In the genomic region with DNA sequence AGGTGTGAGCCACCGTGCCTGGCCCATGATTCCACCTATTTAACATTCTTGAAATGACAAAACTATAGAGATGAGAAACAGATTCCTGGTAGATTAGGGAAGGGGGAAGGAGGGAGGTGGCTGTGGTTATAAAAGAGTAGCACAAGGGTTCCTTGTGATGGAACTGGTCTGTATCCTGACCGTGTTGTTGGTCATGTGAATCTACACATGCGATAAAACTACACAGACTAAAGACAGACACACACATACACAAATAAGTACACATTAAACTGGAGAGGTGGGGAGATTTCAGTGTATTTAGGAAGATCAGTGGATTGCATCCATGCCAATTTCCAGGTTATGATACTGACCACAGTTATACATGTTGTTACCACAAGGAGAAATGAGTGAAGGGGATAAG, we compare ENCODE assay signal across 28 cellular contexts.
"Had no signal": no experiment of that assay in that cellular context is flagged by ENCODE, and none has a peak within 500 bp of the region (broad histone marks: within the 10 kb centered on the region; RNA-seq: fewer than 3 reads in every experiment).

No MANE protein-coding gene starts in this region.

- H3K36me3 Mint-ChIP-seq: stimulated activated effector memory CD8-positive, alpha-beta T cell treated with anti-CD3 and anti-CD28 coated beads, Interleukin-12 subunit alpha, Interleukin-12 subunit beta, amount 100 ng/mL, for 72 hours had no signal

- DNase-seq: stimulated activated CD4-positive, alpha-beta T cell treated with anti-CD3 and anti-CD28 coated beads, Interleukin-2, amount 100 ng/mL, for 48 hours; stimulated activated CD4-positive, alpha-beta T cell treated with anti-CD3 and anti-CD28 coated beads, Interleukin-4, amount 100 ng/mL, for 1 hour; stimulated activated CD4-positive, alpha-beta T cell treated with anti-CD3 and anti-CD28 coated beads, Interleukin-4, amount 100 ng/mL, for 24 hours; stimulated activated CD4-positive, alpha-beta T cell treated with anti-CD3 and anti-CD28 coated beads, Interleukin-4, amount 100 ng/mL, for 4 hours; stimulated activated CD8-positive, alpha-beta memory T cell treated with anti-CD3 and anti-CD28 coated beads, Interleukin-4, amount 100 ng/mL, for 48 hours; stimulated activated naive B cell treated with anti-CD40 and anti-IgM and Interleukin-4, amounts not matched to agents 10 μg/mL and 1 μg/mL and 100 μg/mL, for 72 hours; stimulated activated naive CD4-positive, alpha-beta T cell; stimulated activated naive CD4-positive, alpha-beta T cell treated with Interleukin-2 at 50 U/mL for 16 hours; stimulated activated naive CD8-positive, alpha-beta T cell treated with anti-CD3 and anti-CD28 coated beads, Interleukin-15, amount 100 ng/mL, for 72 hours; stimulated activated naive CD8-positive, alpha-beta T cell treated with anti-CD3 and anti-CD28 coated beads, Interleukin-15, Interleukin-2, amounts not matched to agents 100 U/mL and 50 U/mL, for 24 hours; stomach; substantia nigra; testis; thyroid gland; tibial artery; transverse colon; trophoblast cell; upper lobe of left lung; upper lobe of right lung; uterus had no signal

- H3K27ac ChIP-seq: stomach, suprapubic skin, testis, thoracic aorta, thyroid gland, tibial artery, tibial nerve, transverse colon, upper lobe of left lung, upper lobe of right lung, uterus, vagina had no signal

- H3K36me3 ChIP-seq: thoracic aorta, transverse colon, uterus had no signal

- H3K9me3 ChIP-seq: stomach, suprapubic skin, testis, thoracic aorta, thyroid gland, tibial artery, tibial nerve, transverse colon, upper lobe of left lung, upper lobe of right lung, uterus, vagina had no signal

- H3K27me3 ChIP-seq: stomach, suprapubic skin, testis, thyroid gland, tibial artery, tibial nerve, transverse colon, upper lobe of left lung, upper lobe of right lung, uterus, vagina had no signal

- H3K4me1 ChIP-seq: testis, thyroid gland, tibial artery, transverse colon, upper lobe of right lung, uterus had no signal

- H3K4me3 Mint-ChIP-seq: stimulated activated effector memory CD8-positive, alpha-beta T cell treated with anti-CD3 and anti-CD28 coated beads, Interleukin-12 subunit alpha, Interleukin-12 subunit beta, amount 100 ng/mL, for 72 hours; stimulated activated memory B cell treated with anti-CD40 and anti-IgM and Interleukin-4, amounts not matched to agents 10 μg/mL and 1 μg/mL and 100 μg/mL, for 72 hours; stimulated activated naive B cell treated with anti-CD40 and anti-IgM and Interleukin-4, amounts not matched to agents 10 μg/mL and 1 μg/mL and 100 μg/mL, for 72 hours; stimulated activated naive CD8-positive, alpha-beta T cell treated with anti-CD3 and anti-CD28 coated beads, Interleukin-15, amount 100 ng/mL, for 72 hours; stimulated activated naive CD8-positive, alpha-beta T cell treated with anti-CD3 and anti-CD28 coated beads, Interleukin-15, Interleukin-2, amounts not matched to agents 100 ng/mL and 50 ng/mL, for 24 hours; type B pancreatic cell had no signal

- H3K27me3 Mint-ChIP-seq: stimulated activated memory B cell treated with anti-CD40 and anti-IgM and Interleukin-4, amounts not matched to agents 10 μg/mL and 1 μg/mL and 100 μg/mL, for 72 hours; stimulated activated naive B cell treated with anti-CD40 and anti-IgM and Interleukin-4, amounts not matched to agents 10 μg/mL and 1 μg/mL and 100 μg/mL, for 72 hours; stimulated activated naive CD8-positive, alpha-beta T cell treated with anti-CD3 and anti-CD28 coated beads, Interleukin-15, amount 100 ng/mL, for 72 hours; stimulated activated naive CD8-positive, alpha-beta T cell treated with anti-CD3 and anti-CD28 coated beads, Interleukin-15, Interleukin-2, amounts not matched to agents 100 ng/mL and 50 ng/mL, for 24 hours; type B pancreatic cell had no signal

- H3K4me3 ChIP-seq: stomach, suprapubic skin, testis, thoracic aorta, thyroid gland, tibial artery, tibial nerve, transverse colon, upper lobe of left lung, upper lobe of right lung, uterus, vagina had no signal

- H3K9me3 Mint-ChIP-seq: stimulated activated effector memory CD8-positive, alpha-beta T cell treated with anti-CD3 and anti-CD28 coated beads, Interleukin-12 subunit alpha, Interleukin-12 subunit beta, amount 100 ng/mL, for 72 hours; stimulated activated naive CD8-positive, alpha-beta T cell treated with anti-CD3 and anti-CD28 coated beads, Interleukin-15, amount 100 ng/mL, for 72 hours; stimulated activated naive CD8-positive, alpha-beta T cell treated with anti-CD3 and anti-CD28 coated beads, Interleukin-15, Interleukin-2, amounts not matched to agents 100 ng/mL and 50 ng/mL, for 24 hours; type B pancreatic cell had no signal

- H3K27ac Mint-ChIP-seq: stimulated activated effector memory CD8-positive, alpha-beta T cell treated with anti-CD3 and anti-CD28 coated beads, Interleukin-12 subunit alpha, Interleukin-12 subunit beta, amount 100 ng/mL, for 72 hours; stimulated activated memory B cell treated with anti-CD40 and anti-IgM and Interleukin-4, amounts not matched to agents 10 μg/mL and 1 μg/mL and 100 μg/mL, for 72 hours; stimulated activated naive B cell treated with anti-CD40 and anti-IgM and Interleukin-4, amounts not matched to agents 10 μg/mL and 1 μg/mL and 100 μg/mL, for 72 hours; stimulated activated naive CD8-positive, alpha-beta T cell treated with anti-CD3 and anti-CD28 coated beads, Interleukin-15, amount 100 ng/mL, for 72 hours; stimulated activated naive CD8-positive, alpha-beta T cell treated with anti-CD3 and anti-CD28 coated beads, Interleukin-15, Interleukin-2, amounts not matched to agents 100 ng/mL and 50 ng/mL, for 24 hours; type B pancreatic cell had no signal
